In the genomic region with DNA sequence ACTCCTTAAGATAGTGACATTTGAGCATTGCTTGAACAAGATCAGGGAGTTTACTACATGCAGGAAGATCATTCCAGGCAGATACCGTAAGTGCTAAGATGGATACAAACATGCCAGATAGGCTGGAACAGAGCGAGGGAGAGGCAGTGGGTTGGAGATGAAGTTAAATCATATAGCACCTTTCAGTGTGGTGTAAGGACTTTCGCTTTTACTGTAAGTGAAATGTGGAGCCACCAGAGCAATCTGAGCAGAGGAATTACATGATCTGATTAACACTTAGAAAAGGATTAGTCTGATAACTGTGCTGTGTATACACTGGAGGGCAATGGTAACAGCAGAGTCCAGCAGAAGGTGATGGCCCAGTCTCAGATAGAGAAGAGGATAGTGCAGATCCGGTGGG, we compare ENCODE assay signal across 1 cellular context.
TF ChIP-seq lines count a peak whose summit lies in the region.

No MANE protein-coding gene starts in this region.

TF ChIP-seq in HepG2, 621 proteins besides CTCF, POLR2A, EP300 and RAD21 (continued from another document):
- TF ChIP-seq ZNF883 (CRISPR knock-in tag; IDR thresholded peaks at IDR 0.05; ENCODE audit: not compliant biosample characterization) (no peak), TCF12 (IDR thresholded peaks at IDR 0.05) (no peak), TCF12 (CRISPR knock-in tag; IDR thresholded peaks at IDR 0.05) (no peak), ZNF30 (CRISPR knock-in tag; IDR thresholded peaks at IDR 0.05) (no peak), ZBTB38 (CRISPR knock-in tag; IDR thresholded peaks at IDR 0.05) (no peak)
